Comparison of ENCODE assay signal across 17 cellular contexts in genomic region chr11:77874206-77874605, GRCh38. TPM values are rescaled to one million over a fixed set of nuclear protein-coding genes. Genes with fewer than 3 reads are reported as not detected.
A peak's percentile ranks its signal among the peaks of the same experiment; 100 is the strongest.
DNase-seq lines count a peak whose midpoint lies in the region; ATAC-seq, FAIRE-seq and TF ChIP-seq lines count a peak whose summit lies in the region.
"Had no signal": no experiment of that assay in that cellular context is flagged by ENCODE, and none has a peak within 500 bp of the region (broad histone marks: within the 10 kb centered on the region; RNA-seq: fewer than 3 reads in every experiment).

No MANE protein-coding gene starts in this region.

- H4K20me1 ChIP-seq in astrocyte (ENCODE audit: insufficient read depth, low read length) = no peaks in the 10 kb centered on the region

- no peak overlapping the region for H2AFZ ChIP-seq in astrocyte (ENCODE audit: low read depth, low read length)
- H2AFZ ChIP-seq: GM23338 had no signal

- intact Hi-C loops in mucosa of descending colon (cut with DNase I, micrococcal nuclease) = no loop called here

- no peak overlapping the region for H3K4me2 ChIP-seq in astrocyte (ENCODE audit: low read length)
- H3K4me2 ChIP-seq: GM23338 had no signal

- peaks cover 0 to 73% of the 10 kb centered on the region in 2 experiments; a peak in 1 of 3 replicates for H3K36me3 ChIP-seq in HEK293 (ENCODE audit: control insufficient read depth in 2 of 2, insufficient read depth in 1 of 2, low read length in 2 of 2)
- H3K36me3 ChIP-seq in astrocyte (ENCODE audit: insufficient read depth, low read length) = peaks cover 6% of the 10 kb centered on the region
- H3K36me3 ChIP-seq in mucosa of descending colon (ENCODE audit: low read depth) = no peaks in the 10 kb centered on the region

- DNase-seq in astrocyte (ENCODE audit: low read depth) (peak; percentile 65), nephron progenitor cell (no peak), mucosa of descending colon (no peak)
- no peak for DNase-seq in effector CD8-positive, alpha-beta T cell (lab: John Stamatoyannopoulos, UW)
- no peak for DNase-seq in stimulated activated CD4-positive, alpha-beta T cell treated with anti-CD3 and anti-CD28 coated beads, Interleukin-4, amount 100 ng/mL, for 1 hour
- DNase-seq: C1 segment of cervical spinal cord; Caco-2; CD4-positive, alpha-beta memory T cell; DMS153; DND-41; H9; HFFc6 had no signal

- no peak for FAIRE-seq in astrocyte (lab: Jason Lieb, UNC)
- FAIRE-seq: G401.6, GM18507 had no signal

- no peak overlapping the region for H3K27ac ChIP-seq in HEK293 (ENCODE audit: extremely low read depth, low read depth, low read length)
- H3K27ac ChIP-seq in astrocyte (ENCODE audit: low read depth, low read length) = no peak overlapping the region

- H3K4me3 ChIP-seq in HEK293 (ENCODE audit: low read depth, low read length) (no peak overlapping the region), astrocyte (ENCODE audit: insufficient read depth, low read depth, low read length) (no peak overlapping the region), mucosa of descending colon (no peak overlapping the region)
- H3K4me3 ChIP-seq: GM23338 had no signal

- no peaks in the 10 kb centered on the region for H3K27me3 Mint-ChIP-seq in astrocyte (ENCODE audit: low read depth, unreplicated experiment)
- H3K27me3 Mint-ChIP-seq in nephron progenitor cell (ENCODE audit: low read depth, poor library complexity) = peaks cover 5% of the 10 kb centered on the region
- H3K27me3 Mint-ChIP-seq: CD4-positive, alpha-beta memory T cell had no signal

- CTCF ChIA-PET in HEK293 (lab: Yijun Ruan, JAX) = interaction anchor here (0.9 to 1.3 kb wide), 3 partner anchors 9 to 172 kb away, joined by 3 to 4 read pairs (median 3); no protein-coding TSS in a partner anchor

- POLR2A ChIA-PET in HEK293 (lab: Yijun Ruan, JAX) = no interaction called here

- ATAC-seq in mucosa of descending colon = no peak
- ATAC-seq: GM23338, HCT116 had no signal

- H3K27me3 ChIP-seq in astrocyte (ENCODE audit: insufficient read depth, low read length) = no peaks in the 10 kb centered on the region

- no peak overlapping the region for H3K9ac ChIP-seq in astrocyte (ENCODE audit: low read length)

- no peaks in the 10 kb centered on the region for H3K9me3 Mint-ChIP-seq in astrocyte (ENCODE audit: unreplicated experiment)
- H3K9me3 Mint-ChIP-seq in nephron progenitor cell = no peaks in the 10 kb centered on the region
- H3K9me3 Mint-ChIP-seq: CD4-positive, alpha-beta memory T cell; GM23338; H9; HFFc6 had no signal

- H3K27ac Mint-ChIP-seq in astrocyte (ENCODE audit: unreplicated experiment) (no peak overlapping the region), nephron progenitor cell (peak overlapping the region; percentile 31)
- H3K27ac Mint-ChIP-seq: CD4-positive, alpha-beta memory T cell; GM23338; H9; HFFc6 had no signal

- H3K4me3 Mint-ChIP-seq in astrocyte (ENCODE audit: unreplicated experiment) (no peak overlapping the region), nephron progenitor cell (no peak overlapping the region)
- H3K4me3 Mint-ChIP-seq: CD4-positive, alpha-beta memory T cell; GM23338; H9; HFFc6 had no signal

- no peak for TF ChIP-seq CTCF in HEK293 (tag by site-specific recombination; IDR thresholded peaks at IDR 0.05)
- TF ChIP-seq CTCF in astrocyte (IDR thresholded peaks at IDR 0.05; ENCODE audit: insufficient read depth, low read depth, low read length) = no peak
- TF ChIP-seq CTCF in nephron progenitor cell (IDR thresholded peaks at IDR 0.05) = no peak
- TF ChIP-seq CTCF in mucosa of descending colon (IDR thresholded peaks at IDR 0.05) = no peak

- peaks cover 11% of the 10 kb centered on the region for H3K36me3 Mint-ChIP-seq in astrocyte (ENCODE audit: low read depth, unreplicated experiment)
- H3K36me3 Mint-ChIP-seq in nephron progenitor cell (ENCODE audit: low read depth) = peaks cover 33% of the 10 kb centered on the region

- H3K4me1 ChIP-seq in HEK293 (ENCODE audit: control insufficient read depth, insufficient read depth, low read length) (no peaks in the 10 kb centered on the region), astrocyte (ENCODE audit: insufficient read depth, low read length) (peaks cover 4% of the 10 kb centered on the region), mucosa of descending colon (ENCODE audit: low read depth) (no peaks in the 10 kb centered on the region)
- H3K4me1 ChIP-seq: Caco-2 had no signal

- no peaks in the 10 kb centered on the region for H3K79me2 ChIP-seq in astrocyte (ENCODE audit: insufficient read depth, low read length)

- peaks cover 8% of the 10 kb centered on the region for H3K4me1 Mint-ChIP-seq in astrocyte (ENCODE audit: low read depth, unreplicated experiment)
- H3K4me1 Mint-ChIP-seq in nephron progenitor cell = no peaks in the 10 kb centered on the region

- no peaks in the 10 kb centered on the region for H3K9me3 ChIP-seq in HEK293 (ENCODE audit: control insufficient read depth, insufficient read depth, low read depth, low read length)
- H3K9me3 ChIP-seq in astrocyte (ENCODE audit: insufficient read depth, low read depth, low read length) = no peaks in the 10 kb centered on the region
- no peaks in the 10 kb centered on the region for H3K9me3 ChIP-seq in mucosa of descending colon
- H3K9me3 ChIP-seq: Caco-2 had no signal

TF ChIP-seq in HEK293, 187 proteins besides CTCF, POLR2A, EP300 and RAD21:
- TF ChIP-seq ZNF138 (tag by site-specific recombination; IDR thresholded peaks at IDR 0.05; ENCODE audit: borderline replicate concordance) (no peak), ZNF654 (tag by site-specific recombination; IDR thresholded peaks at IDR 0.05; ENCODE audit: low read depth) (no peak), ZFHX2 (tag by site-specific recombination; conservative IDR thresholded peaks at IDR 0.05) (0 out of 2 replicates have a peak, but pooled peaks have one; percentile 12), EGR2 (tag by site-specific recombination; IDR thresholded peaks at IDR 0.05; ENCODE audit: low read depth) (peak; percentile 49; the same call in 1 of the 2 replicates), GLIS2 (tag by site-specific recombination; IDR thresholded peaks at IDR 0.05) (no peak), ZNF175 (tag by site-specific recombination; IDR thresholded peaks at IDR 0.05) (no peak), ZNF324 (tag by site-specific recombination; IDR thresholded peaks at IDR 0.05) (no peak)
- TF ChIP-seq, protein P1, sequence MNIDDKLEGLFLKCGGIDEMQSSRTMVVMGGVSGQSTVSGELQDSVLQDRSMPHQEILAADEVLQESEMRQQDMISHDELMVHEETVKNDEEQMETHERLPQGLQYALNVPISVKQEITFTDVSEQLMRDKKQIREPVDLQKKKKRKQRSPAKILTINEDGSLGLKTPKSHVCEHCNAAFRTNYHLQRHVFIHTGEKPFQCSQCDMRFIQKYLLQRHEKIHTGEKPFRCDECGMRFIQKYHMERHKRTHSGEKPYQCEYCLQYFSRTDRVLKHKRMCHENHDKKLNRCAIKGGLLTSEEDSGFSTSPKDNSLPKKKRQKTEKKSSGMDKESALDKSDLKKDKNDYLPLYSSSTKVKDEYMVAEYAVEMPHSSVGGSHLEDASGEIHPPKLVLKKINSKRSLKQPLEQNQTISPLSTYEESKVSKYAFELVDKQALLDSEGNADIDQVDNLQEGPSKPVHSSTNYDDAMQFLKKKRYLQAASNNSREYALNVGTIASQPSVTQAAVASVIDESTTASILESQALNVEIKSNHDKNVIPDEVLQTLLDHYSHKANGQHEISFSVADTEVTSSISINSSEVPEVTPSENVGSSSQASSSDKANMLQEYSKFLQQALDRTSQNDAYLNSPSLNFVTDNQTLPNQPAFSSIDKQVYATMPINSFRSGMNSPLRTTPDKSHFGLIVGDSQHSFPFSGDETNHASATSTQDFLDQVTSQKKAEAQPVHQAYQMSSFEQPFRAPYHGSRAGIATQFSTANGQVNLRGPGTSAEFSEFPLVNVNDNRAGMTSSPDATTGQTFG (tag by site-specific recombination; IDR thresholded peaks at IDR 0.05; ENCODE audit: borderline replicate concordance) = no peak

RNA-seq across cellular contexts. Expression of gene AAMDC, which starts 53.3 kb away (rescaled TPM):
- total RNA-seq in astrocyte (49.0 and 53.1 TPM in 2 replicates), mucosa of descending colon (10 to 100 TPM; 22.9 to 28.1 (median 27.9) TPM)

RNA-seq across cellular contexts. Expression of gene RSF1, which starts 53.7 kb away (rescaled TPM):
- total RNA-seq in astrocyte (84.0 and 95.9 TPM in 2 replicates), mucosa of descending colon (10 to 100 TPM; 43.7 to 80.2 (median 44.4) TPM)
